ENCODE assay signal across 1 cellular context in the genomic region with DNA sequence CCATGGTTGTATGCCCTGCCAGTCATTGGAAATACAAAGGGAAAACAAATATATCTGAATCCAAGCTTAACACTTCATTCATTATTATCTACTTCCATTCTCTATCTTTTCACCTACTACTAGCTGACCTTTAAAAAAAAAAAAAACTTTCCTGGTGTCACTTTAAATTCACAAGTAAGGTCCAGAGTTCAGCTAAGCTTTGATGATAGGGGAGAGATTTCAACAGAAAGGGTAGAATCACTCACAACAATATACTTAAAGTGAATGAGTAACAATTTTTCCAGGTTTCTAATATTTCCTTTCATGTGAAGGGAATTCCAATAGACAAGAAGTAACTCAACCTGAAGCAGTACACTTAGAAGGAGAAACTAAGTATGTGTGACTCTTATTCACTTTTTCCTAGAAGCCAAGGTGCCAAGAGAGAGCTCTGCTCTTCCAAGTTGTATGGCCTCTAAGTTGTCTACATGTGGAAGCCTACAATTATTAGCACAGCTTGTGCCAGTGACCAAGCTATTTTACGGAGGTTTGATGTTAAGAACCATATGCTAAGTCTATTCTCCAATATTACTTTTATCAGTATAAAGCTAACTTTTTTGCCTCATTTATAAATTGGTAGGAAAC.
A peak's percentile ranks its signal among the peaks of the same experiment; 100 is the strongest.
TF ChIP-seq lines count a peak whose summit lies in the region.

No MANE protein-coding gene starts in this region.

TF ChIP-seq in HepG2, 621 proteins besides CTCF, POLR2A, EP300 and RAD21 (continues in another document):
- TF ChIP-seq, protein P1, sequence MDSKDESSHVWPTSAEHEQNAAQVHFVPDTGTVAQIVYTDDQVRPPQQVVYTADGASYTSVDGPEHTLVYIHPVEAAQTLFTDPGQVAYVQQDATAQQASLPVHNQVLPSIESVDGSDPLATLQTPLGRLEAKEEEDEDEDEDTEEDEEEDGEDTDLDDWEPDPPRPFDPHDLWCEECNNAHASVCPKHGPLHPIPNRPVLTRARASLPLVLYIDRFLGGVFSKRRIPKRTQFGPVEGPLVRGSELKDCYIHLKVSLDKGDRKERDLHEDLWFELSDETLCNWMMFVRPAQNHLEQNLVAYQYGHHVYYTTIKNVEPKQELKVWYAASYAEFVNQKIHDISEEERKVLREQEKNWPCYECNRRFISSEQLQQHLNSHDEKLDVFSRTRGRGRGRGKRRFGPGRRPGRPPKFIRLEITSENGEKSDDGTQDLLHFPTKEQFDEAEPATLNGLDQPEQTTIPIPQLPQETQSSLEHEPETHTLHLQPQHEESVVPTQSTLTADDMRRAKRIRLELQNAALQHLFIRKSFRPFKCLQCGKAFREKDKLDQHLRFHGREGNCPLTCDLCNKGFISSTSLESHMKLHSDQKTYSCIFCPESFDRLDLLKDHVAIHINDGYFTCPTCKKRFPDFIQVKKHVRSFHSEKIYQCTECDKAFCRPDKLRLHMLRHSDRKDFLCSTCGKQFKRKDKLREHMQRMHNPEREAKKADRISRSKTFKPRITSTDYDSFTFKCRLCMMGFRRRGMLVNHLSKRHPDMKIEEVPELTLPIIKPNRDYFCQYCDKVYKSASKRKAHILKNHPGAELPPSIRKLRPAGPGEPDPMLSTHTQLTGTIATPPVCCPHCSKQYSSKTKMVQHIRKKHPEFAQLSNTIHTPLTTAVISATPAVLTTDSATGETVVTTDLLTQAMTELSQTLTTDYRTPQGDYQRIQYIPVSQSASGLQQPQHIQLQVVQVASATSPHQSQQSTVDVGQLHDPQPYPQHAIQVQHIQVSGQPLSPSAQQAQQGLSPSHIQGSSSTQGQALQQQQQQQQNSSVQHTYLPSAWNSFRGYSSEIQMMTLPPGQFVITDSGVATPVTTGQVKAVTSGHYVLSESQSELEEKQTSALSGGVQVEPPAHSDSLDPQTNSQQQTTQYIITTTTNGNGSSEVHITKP (CRISPR knock-in tag; IDR thresholded peaks at IDR 0.05; ENCODE audit: low read depth): no peak
- TF ChIP-seq, protein P2, sequence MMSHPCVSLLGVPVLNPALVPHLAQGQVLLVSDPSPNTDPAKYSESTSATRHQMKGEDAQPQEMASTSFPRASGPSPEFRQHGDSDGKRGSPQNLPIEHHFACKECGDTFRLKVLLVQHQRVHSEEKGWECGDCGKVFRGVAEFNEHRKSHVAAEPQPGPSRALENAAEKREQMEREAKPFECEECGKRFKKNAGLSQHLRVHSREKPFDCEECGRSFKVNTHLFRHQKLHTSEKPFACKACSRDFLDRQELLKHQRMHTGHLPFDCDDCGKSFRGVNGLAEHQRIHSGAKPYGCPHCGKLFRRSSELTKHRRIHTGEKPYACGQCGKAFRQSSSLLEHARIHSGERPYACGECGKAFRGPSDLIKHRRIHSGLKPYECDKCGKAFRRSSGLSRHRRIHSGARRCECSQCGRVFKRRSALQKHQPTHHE (CRISPR knock-in tag; IDR thresholded peaks at IDR 0.05; ENCODE audit: borderline replicate concordance): no peak
- TF ChIP-seq SNAPC2 (CRISPR knock-in tag; IDR thresholded peaks at IDR 0.05): no peak
- no peak for TF ChIP-seq ZNF224 (CRISPR knock-in tag; IDR thresholded peaks at IDR 0.05)
- TF ChIP-seq KDM4B (CRISPR knock-in tag; IDR thresholded peaks at IDR 0.05): no peak
- TF ChIP-seq ZNF598 (CRISPR knock-in tag; IDR thresholded peaks at IDR 0.05; ENCODE audit: borderline replicate concordance): no peak
- TF ChIP-seq ZEB1 (IDR thresholded peaks at IDR 0.05; ENCODE audit: insufficient replicate concordance, low read depth): no peak
- TF ChIP-seq PHF8 (CRISPR knock-in tag; IDR thresholded peaks at IDR 0.05): no peak
- no peak for TF ChIP-seq EZH2 (conservative IDR thresholded peaks at IDR 0.05; ENCODE audit: low read depth, low read length)
- no peak for TF ChIP-seq CAMTA2 (CRISPR knock-in tag; IDR thresholded peaks at IDR 0.05; ENCODE audit: borderline replicate concordance)
- TF ChIP-seq HMG20B (CRISPR knock-in tag; conservative IDR thresholded peaks at IDR 0.05): no peak
- no peak for TF ChIP-seq TOE1 (CRISPR knock-in tag; IDR thresholded peaks at IDR 0.05)
- TF ChIP-seq ZNF790 (CRISPR knock-in tag; IDR thresholded peaks at IDR 0.05; ENCODE audit: borderline replicate concordance): no peak
- TF ChIP-seq, protein P3, sequence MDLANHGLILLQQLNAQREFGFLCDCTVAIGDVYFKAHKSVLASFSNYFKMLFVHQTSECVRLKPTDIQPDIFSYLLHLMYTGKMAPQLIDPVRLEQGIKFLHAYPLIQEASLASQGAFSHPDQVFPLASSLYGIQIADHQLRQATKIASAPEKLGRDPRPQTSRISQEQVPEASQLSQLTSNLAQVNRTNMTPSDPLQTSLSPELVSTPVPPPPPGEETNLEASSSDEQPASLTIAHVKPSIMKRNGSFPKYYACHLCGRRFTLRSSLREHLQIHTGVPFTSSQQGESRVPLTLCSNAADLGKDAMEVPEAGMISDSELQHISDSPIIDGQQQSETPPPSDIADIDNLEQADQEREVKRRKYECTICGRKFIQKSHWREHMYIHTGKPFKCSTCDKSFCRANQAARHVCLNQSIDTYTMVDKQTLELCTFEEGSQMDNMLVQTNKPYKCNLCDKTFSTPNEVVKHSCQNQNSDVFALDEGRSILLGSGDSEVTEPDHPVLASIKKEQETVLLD (CRISPR knock-in tag; IDR thresholded peaks at IDR 0.05; ENCODE audit: low read depth): no peak
- peak; percentile 52 for TF ChIP-seq CREM (IDR thresholded peaks at IDR 0.05)
- TF ChIP-seq CREM (CRISPR knock-in tag; IDR thresholded peaks at IDR 0.05): no peak
- TF ChIP-seq JARID2 (CRISPR knock-in tag; IDR thresholded peaks at IDR 0.05; ENCODE audit: insufficient replicate concordance): no peak
- no peak for TF ChIP-seq BRD4 (CRISPR knock-in tag; IDR thresholded peaks at IDR 0.05)
- no peak for TF ChIP-seq MYC (CRISPR knock-in tag; IDR thresholded peaks at IDR 0.05; ENCODE audit: borderline replicate concordance)
- TF ChIP-seq ZNF296 (CRISPR knock-in tag; conservative IDR thresholded peaks at IDR 0.05): no peak
- TF ChIP-seq YEATS4 (CRISPR knock-in tag; IDR thresholded peaks at IDR 0.05; ENCODE audit: borderline replicate concordance): no peak
- TF ChIP-seq ZNF263 (CRISPR knock-in tag; IDR thresholded peaks at IDR 0.05): no peak
- TF ChIP-seq, protein P4, sequence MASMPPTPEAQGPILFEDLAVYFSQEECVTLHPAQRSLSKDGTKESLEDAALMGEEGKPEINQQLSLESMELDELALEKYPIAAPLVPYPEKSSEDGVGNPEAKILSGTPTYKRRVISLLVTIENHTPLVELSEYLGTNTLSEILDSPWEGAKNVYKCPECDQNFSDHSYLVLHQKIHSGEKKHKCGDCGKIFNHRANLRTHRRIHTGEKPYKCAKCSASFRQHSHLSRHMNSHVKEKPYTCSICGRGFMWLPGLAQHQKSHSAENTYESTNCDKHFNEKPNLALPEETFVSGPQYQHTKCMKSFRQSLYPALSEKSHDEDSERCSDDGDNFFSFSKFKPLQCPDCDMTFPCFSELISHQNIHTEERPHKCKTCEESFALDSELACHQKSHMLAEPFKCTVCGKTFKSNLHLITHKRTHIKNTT (CRISPR knock-in tag; IDR thresholded peaks at IDR 0.05): no peak
- no peak for TF ChIP-seq SMYD3 (CRISPR knock-in tag; IDR thresholded peaks at IDR 0.05)
- TF ChIP-seq, protein P5, sequence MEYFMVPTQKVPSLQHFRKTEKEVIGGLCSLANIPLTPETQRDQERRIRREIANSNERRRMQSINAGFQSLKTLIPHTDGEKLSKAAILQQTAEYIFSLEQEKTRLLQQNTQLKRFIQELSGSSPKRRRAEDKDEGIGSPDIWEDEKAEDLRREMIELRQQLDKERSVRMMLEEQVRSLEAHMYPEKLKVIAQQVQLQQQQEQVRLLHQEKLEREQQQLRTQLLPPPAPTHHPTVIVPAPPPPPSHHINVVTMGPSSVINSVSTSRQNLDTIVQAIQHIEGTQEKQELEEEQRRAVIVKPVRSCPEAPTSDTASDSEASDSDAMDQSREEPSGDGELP (IDR thresholded peaks at IDR 0.05; ENCODE audit: borderline replicate concordance, low read depth): no peak
- no peak for TF ChIP-seq ZNF577 (CRISPR knock-in tag; IDR thresholded peaks at IDR 0.05; ENCODE audit: borderline replicate concordance, low read depth)
- TF ChIP-seq ZNF775 (CRISPR knock-in tag; IDR thresholded peaks at IDR 0.05; ENCODE audit: borderline replicate concordance): no peak
- no peak for TF ChIP-seq KDM2A (CRISPR knock-in tag; IDR thresholded peaks at IDR 0.05; ENCODE audit: borderline replicate concordance, low read depth)
- TF ChIP-seq PITX1 (CRISPR knock-in tag; IDR thresholded peaks at IDR 0.05): no peak
- no peak for TF ChIP-seq ZNF274 (CRISPR knock-in tag; IDR thresholded peaks at IDR 0.05)
- TF ChIP-seq ZNF501 (CRISPR knock-in tag; IDR thresholded peaks at IDR 0.05): no peak
- TF ChIP-seq TBL1XR1 (IDR thresholded peaks at IDR 0.05; ENCODE audit: borderline replicate concordance, low read length, partially characterized antibody): no peak
- TF ChIP-seq, protein P6, sequence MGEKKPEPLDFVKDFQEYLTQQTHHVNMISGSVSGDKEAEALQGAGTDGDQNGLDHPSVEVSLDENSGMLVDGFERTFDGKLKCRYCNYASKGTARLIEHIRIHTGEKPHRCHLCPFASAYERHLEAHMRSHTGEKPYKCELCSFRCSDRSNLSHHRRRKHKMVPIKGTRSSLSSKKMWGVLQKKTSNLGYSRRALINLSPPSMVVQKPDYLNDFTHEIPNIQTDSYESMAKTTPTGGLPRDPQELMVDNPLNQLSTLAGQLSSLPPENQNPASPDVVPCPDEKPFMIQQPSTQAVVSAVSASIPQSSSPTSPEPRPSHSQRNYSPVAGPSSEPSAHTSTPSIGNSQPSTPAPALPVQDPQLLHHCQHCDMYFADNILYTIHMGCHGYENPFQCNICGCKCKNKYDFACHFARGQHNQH (CRISPR knock-in tag; IDR thresholded peaks at IDR 0.05): no peak
- no peak for TF ChIP-seq SRY (CRISPR knock-in tag; IDR thresholded peaks at IDR 0.05)
- TF ChIP-seq BCL6 (CRISPR knock-in tag; IDR thresholded peaks at IDR 0.05): peak; percentile 49
- TF ChIP-seq CEBPG (CRISPR knock-in tag; IDR thresholded peaks at IDR 0.05): peak; percentile 55; the same call in 1 of the 2 replicates
- TF ChIP-seq, protein P7, sequence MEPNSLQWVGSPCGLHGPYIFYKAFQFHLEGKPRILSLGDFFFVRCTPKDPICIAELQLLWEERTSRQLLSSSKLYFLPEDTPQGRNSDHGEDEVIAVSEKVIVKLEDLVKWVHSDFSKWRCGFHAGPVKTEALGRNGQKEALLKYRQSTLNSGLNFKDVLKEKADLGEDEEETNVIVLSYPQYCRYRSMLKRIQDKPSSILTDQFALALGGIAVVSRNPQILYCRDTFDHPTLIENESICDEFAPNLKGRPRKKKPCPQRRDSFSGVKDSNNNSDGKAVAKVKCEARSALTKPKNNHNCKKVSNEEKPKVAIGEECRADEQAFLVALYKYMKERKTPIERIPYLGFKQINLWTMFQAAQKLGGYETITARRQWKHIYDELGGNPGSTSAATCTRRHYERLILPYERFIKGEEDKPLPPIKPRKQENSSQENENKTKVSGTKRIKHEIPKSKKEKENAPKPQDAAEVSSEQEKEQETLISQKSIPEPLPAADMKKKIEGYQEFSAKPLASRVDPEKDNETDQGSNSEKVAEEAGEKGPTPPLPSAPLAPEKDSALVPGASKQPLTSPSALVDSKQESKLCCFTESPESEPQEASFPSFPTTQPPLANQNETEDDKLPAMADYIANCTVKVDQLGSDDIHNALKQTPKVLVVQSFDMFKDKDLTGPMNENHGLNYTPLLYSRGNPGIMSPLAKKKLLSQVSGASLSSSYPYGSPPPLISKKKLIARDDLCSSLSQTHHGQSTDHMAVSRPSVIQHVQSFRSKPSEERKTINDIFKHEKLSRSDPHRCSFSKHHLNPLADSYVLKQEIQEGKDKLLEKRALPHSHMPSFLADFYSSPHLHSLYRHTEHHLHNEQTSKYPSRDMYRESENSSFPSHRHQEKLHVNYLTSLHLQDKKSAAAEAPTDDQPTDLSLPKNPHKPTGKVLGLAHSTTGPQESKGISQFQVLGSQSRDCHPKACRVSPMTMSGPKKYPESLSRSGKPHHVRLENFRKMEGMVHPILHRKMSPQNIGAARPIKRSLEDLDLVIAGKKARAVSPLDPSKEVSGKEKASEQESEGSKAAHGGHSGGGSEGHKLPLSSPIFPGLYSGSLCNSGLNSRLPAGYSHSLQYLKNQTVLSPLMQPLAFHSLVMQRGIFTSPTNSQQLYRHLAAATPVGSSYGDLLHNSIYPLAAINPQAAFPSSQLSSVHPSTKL (CRISPR knock-in tag; IDR thresholded peaks at IDR 0.05): peak; percentile 83
- no peak for TF ChIP-seq ZSCAN30 (CRISPR knock-in tag; IDR thresholded peaks at IDR 0.05)
- TF ChIP-seq, protein P8, sequence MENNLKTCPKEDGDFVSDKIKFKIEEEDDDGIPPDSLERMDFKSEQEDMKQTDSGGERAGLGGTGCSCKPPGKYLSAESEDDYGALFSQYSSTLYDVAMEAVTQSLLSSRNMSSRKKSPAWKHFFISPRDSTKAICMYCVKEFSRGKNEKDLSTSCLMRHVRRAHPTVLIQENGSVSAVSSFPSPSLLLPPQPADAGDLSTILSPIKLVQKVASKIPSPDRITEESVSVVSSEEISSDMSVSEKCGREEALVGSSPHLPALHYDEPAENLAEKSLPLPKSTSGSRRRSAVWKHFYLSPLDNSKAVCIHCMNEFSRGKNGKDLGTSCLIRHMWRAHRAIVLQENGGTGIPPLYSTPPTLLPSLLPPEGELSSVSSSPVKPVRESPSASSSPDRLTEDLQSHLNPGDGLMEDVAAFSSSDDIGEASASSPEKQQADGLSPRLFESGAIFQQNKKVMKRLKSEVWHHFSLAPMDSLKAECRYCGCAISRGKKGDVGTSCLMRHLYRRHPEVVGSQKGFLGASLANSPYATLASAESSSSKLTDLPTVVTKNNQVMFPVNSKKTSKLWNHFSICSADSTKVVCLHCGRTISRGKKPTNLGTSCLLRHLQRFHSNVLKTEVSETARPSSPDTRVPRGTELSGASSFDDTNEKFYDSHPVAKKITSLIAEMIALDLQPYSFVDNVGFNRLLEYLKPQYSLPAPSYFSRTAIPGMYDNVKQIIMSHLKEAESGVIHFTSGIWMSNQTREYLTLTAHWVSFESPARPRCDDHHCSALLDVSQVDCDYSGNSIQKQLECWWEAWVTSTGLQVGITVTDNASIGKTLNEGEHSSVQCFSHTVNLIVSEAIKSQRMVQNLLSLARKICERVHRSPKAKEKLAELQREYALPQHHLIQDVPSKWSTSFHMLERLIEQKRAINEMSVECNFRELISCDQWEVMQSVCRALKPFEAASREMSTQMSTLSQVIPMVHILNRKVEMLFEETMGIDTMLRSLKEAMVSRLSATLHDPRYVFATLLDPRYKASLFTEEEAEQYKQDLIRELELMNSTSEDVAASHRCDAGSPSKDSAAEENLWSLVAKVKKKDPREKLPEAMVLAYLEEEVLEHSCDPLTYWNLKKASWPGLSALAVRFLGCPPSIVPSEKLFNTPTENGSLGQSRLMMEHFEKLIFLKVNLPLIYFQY (CRISPR knock-in tag; IDR thresholded peaks at IDR 0.05; ENCODE audit: borderline replicate concordance): no peak
- no peak for TF ChIP-seq ZNF451 (CRISPR knock-in tag; IDR thresholded peaks at IDR 0.05)
- no peak for TF ChIP-seq ZNF264 (CRISPR knock-in tag; IDR thresholded peaks at IDR 0.05)
- TF ChIP-seq, protein P9, sequence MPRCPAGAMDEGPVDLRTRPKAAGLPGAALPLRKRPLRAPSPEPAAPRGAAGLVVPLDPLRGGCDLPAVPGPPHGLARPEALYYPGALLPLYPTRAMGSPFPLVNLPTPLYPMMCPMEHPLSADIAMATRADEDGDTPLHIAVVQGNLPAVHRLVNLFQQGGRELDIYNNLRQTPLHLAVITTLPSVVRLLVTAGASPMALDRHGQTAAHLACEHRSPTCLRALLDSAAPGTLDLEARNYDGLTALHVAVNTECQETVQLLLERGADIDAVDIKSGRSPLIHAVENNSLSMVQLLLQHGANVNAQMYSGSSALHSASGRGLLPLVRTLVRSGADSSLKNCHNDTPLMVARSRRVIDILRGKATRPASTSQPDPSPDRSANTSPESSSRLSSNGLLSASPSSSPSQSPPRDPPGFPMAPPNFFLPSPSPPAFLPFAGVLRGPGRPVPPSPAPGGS (CRISPR knock-in tag; IDR thresholded peaks at IDR 0.05): no peak
- TF ChIP-seq ZNF816 (CRISPR knock-in tag; IDR thresholded peaks at IDR 0.05; ENCODE audit: borderline replicate concordance): no peak
- no peak for TF ChIP-seq KLF12 (CRISPR knock-in tag; IDR thresholded peaks at IDR 0.05; ENCODE audit: borderline replicate concordance)
- TF ChIP-seq HOXD1 (CRISPR knock-in tag; IDR thresholded peaks at IDR 0.05): no peak
